1 cellular context compared by ENCODE assay signal in the genomic region with DNA sequence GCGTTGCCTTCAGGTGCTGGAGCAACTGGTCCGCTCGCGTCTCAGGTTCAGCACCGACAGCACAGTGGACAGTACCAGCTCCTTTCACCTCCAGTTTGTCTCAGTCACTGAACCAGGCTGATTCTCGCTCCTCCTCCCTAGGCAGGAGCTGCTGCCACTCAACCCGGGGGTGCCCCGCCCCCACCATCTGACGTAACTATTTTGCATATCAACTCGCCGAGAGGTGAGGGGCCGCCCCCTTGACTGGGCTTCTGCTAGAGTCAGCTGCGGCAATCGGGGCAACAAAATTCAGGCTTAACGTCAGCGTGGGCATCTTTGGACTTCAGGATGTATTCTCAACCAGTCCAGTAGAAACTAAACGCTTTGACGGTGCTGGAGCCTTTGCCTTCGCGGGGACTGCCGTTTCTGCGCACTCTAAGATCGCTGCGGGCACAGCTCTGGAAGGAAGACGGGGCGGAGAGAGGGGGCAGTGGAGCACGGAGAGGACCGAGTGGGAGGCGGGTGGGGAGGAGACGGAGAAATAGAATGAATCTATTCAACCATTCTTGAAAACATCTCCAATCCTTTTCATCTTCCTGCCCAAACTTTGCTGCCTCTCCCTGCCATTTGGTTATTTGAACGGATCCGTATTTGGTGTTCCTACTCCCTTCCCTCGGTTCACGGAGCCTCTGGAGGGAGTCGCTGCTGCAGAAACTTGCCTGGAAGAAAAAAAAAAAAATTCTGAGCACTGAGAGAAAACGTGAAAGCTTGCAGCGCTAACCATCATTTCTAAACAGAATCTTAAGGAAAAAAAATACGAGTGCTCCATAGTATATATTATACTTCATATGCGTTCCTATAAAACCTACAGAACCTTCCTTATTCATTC.
TF ChIP-seq lines count a peak whose summit lies in the region.

A gene (minus strand): TSS at position 109 of the 868 bp plus-strand sequence. CDS start 52,604 bp downstream, outside the sequence.

TF ChIP-seq in WTC11, 78 proteins besides CTCF, POLR2A, EP300 and RAD21 (continued from another document and continues in another):
- TF ChIP-seq, protein P1, sequence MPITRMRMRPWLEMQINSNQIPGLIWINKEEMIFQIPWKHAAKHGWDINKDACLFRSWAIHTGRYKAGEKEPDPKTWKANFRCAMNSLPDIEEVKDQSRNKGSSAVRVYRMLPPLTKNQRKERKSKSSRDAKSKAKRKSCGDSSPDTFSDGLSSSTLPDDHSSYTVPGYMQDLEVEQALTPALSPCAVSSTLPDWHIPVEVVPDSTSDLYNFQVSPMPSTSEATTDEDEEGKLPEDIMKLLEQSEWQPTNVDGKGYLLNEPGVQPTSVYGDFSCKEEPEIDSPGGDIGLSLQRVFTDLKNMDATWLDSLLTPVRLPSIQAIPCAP (CRISPR knock-in tag; IDR thresholded peaks at IDR 0.05) = no peak
- TF ChIP-seq ETV6 (CRISPR knock-in tag; IDR thresholded peaks at IDR 0.05) = peak; percentile 91
- 0 out of 2 replicates have a peak, but pooled peaks have one; percentile 63 for TF ChIP-seq SMAD3 (CRISPR knock-in tag; IDR thresholded peaks at IDR 0.05; ENCODE audit: borderline replicate concordance)
- TF ChIP-seq, protein P2, sequence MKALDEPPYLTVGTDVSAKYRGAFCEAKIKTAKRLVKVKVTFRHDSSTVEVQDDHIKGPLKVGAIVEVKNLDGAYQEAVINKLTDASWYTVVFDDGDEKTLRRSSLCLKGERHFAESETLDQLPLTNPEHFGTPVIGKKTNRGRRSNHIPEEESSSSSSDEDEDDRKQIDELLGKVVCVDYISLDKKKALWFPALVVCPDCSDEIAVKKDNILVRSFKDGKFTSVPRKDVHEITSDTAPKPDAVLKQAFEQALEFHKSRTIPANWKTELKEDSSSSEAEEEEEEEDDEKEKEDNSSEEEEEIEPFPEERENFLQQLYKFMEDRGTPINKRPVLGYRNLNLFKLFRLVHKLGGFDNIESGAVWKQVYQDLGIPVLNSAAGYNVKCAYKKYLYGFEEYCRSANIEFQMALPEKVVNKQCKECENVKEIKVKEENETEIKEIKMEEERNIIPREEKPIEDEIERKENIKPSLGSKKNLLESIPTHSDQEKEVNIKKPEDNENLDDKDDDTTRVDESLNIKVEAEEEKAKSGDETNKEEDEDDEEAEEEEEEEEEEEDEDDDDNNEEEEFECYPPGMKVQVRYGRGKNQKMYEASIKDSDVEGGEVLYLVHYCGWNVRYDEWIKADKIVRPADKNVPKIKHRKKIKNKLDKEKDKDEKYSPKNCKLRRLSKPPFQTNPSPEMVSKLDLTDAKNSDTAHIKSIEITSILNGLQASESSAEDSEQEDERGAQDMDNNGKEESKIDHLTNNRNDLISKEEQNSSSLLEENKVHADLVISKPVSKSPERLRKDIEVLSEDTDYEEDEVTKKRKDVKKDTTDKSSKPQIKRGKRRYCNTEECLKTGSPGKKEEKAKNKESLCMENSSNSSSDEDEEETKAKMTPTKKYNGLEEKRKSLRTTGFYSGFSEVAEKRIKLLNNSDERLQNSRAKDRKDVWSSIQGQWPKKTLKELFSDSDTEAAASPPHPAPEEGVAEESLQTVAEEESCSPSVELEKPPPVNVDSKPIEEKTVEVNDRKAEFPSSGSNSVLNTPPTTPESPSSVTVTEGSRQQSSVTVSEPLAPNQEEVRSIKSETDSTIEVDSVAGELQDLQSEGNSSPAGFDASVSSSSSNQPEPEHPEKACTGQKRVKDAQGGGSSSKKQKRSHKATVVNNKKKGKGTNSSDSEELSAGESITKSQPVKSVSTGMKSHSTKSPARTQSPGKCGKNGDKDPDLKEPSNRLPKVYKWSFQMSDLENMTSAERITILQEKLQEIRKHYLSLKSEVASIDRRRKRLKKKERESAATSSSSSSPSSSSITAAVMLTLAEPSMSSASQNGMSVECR (CRISPR knock-in tag; IDR thresholded peaks at IDR 0.05; ENCODE audit: borderline replicate concordance) = peak; percentile 89
- TF ChIP-seq, protein P3, sequence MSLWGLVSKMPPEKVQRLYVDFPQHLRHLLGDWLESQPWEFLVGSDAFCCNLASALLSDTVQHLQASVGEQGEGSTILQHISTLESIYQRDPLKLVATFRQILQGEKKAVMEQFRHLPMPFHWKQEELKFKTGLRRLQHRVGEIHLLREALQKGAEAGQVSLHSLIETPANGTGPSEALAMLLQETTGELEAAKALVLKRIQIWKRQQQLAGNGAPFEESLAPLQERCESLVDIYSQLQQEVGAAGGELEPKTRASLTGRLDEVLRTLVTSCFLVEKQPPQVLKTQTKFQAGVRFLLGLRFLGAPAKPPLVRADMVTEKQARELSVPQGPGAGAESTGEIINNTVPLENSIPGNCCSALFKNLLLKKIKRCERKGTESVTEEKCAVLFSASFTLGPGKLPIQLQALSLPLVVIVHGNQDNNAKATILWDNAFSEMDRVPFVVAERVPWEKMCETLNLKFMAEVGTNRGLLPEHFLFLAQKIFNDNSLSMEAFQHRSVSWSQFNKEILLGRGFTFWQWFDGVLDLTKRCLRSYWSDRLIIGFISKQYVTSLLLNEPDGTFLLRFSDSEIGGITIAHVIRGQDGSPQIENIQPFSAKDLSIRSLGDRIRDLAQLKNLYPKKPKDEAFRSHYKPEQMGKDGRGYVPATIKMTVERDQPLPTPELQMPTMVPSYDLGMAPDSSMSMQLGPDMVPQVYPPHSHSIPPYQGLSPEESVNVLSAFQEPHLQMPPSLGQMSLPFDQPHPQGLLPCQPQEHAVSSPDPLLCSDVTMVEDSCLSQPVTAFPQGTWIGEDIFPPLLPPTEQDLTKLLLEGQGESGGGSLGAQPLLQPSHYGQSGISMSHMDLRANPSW (CRISPR knock-in tag; conservative IDR thresholded peaks at IDR 0.05; ENCODE audit: low read depth) = no peak
- no peak for TF ChIP-seq ZNF416 (CRISPR knock-in tag; IDR thresholded peaks at IDR 0.05)
- TF ChIP-seq, protein P4, sequence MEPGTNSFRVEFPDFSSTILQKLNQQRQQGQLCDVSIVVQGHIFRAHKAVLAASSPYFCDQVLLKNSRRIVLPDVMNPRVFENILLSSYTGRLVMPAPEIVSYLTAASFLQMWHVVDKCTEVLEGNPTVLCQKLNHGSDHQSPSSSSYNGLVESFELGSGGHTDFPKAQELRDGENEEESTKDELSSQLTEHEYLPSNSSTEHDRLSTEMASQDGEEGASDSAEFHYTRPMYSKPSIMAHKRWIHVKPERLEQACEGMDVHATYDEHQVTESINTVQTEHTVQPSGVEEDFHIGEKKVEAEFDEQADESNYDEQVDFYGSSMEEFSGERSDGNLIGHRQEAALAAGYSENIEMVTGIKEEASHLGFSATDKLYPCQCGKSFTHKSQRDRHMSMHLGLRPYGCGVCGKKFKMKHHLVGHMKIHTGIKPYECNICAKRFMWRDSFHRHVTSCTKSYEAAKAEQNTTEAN (CRISPR knock-in tag; IDR thresholded peaks at IDR 0.05) = 0 out of 2 replicates have a peak, but pooled peaks have one; percentile 44
- TF ChIP-seq JUN (CRISPR knock-in tag; IDR thresholded peaks at IDR 0.05) = no peak; the same call in 1 of the 2 replicates
- TF ChIP-seq FOXP1 (CRISPR knock-in tag; IDR thresholded peaks at IDR 0.05; ENCODE audit: borderline replicate concordance) = peak; percentile 61; the same call in 1 of the 2 replicates
- no peak for TF ChIP-seq FOXJ3 (CRISPR knock-in tag; IDR thresholded peaks at IDR 0.05; ENCODE audit: borderline replicate concordance)
- TF ChIP-seq, protein P5, sequence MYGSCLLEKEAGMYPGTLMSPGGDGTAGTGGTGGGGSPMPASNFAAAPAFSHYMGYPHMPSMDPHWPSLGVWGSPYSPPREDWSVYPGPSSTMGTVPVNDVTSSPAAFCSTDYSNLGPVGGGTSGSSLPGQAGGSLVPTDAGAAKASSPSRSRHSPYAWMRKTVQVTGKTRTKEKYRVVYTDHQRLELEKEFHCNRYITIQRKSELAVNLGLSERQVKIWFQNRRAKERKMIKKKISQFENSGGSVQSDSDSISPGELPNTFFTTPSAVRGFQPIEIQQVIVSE (CRISPR knock-in tag; IDR thresholded peaks at IDR 0.05; ENCODE audit: borderline replicate concordance) = no peak
- TF ChIP-seq, protein P6, sequence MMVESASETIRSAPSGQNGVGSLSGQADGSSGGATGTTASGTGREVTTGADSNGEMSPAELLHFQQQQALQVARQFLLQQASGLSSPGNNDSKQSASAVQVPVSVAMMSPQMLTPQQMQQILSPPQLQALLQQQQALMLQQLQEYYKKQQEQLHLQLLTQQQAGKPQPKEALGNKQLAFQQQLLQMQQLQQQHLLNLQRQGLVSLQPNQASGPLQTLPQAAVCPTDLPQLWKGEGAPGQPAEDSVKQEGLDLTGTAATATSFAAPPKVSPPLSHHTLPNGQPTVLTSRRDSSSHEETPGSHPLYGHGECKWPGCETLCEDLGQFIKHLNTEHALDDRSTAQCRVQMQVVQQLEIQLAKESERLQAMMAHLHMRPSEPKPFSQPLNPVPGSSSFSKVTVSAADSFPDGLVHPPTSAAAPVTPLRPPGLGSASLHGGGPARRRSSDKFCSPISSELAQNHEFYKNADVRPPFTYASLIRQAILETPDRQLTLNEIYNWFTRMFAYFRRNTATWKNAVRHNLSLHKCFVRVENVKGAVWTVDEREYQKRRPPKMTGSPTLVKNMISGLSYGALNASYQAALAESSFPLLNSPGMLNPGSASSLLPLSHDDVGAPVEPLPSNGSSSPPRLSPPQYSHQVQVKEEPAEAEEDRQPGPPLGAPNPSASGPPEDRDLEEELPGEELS (CRISPR knock-in tag; IDR thresholded peaks at IDR 0.05) = peak; percentile 91
- 0 out of 2 replicates have a peak, but pooled peaks have one; percentile 44 for TF ChIP-seq PRRX2 (CRISPR knock-in tag; IDR thresholded peaks at IDR 0.05)
- TF ChIP-seq ZNF396 (CRISPR knock-in tag; IDR thresholded peaks at IDR 0.05; ENCODE audit: borderline replicate concordance) = no peak
- TF ChIP-seq GRHL2 (CRISPR knock-in tag; IDR thresholded peaks at IDR 0.05; ENCODE audit: insufficient replicate concordance, severe bottlenecking) = no peak
- peak; percentile 93; the same call in 1 of the 2 replicates for TF ChIP-seq ZNF263 (CRISPR knock-in tag; IDR thresholded peaks at IDR 0.05; ENCODE audit: low read depth)
- TF ChIP-seq, protein P7, sequence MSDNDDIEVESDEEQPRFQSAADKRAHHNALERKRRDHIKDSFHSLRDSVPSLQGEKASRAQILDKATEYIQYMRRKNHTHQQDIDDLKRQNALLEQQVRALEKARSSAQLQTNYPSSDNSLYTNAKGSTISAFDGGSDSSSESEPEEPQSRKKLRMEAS (CRISPR knock-in tag; IDR thresholded peaks at IDR 0.05) = peak; percentile 61
- TF ChIP-seq IRF2 (CRISPR knock-in tag; IDR thresholded peaks at IDR 0.05; ENCODE audit: borderline replicate concordance, low read depth) = no peak
- TF ChIP-seq, protein P8, sequence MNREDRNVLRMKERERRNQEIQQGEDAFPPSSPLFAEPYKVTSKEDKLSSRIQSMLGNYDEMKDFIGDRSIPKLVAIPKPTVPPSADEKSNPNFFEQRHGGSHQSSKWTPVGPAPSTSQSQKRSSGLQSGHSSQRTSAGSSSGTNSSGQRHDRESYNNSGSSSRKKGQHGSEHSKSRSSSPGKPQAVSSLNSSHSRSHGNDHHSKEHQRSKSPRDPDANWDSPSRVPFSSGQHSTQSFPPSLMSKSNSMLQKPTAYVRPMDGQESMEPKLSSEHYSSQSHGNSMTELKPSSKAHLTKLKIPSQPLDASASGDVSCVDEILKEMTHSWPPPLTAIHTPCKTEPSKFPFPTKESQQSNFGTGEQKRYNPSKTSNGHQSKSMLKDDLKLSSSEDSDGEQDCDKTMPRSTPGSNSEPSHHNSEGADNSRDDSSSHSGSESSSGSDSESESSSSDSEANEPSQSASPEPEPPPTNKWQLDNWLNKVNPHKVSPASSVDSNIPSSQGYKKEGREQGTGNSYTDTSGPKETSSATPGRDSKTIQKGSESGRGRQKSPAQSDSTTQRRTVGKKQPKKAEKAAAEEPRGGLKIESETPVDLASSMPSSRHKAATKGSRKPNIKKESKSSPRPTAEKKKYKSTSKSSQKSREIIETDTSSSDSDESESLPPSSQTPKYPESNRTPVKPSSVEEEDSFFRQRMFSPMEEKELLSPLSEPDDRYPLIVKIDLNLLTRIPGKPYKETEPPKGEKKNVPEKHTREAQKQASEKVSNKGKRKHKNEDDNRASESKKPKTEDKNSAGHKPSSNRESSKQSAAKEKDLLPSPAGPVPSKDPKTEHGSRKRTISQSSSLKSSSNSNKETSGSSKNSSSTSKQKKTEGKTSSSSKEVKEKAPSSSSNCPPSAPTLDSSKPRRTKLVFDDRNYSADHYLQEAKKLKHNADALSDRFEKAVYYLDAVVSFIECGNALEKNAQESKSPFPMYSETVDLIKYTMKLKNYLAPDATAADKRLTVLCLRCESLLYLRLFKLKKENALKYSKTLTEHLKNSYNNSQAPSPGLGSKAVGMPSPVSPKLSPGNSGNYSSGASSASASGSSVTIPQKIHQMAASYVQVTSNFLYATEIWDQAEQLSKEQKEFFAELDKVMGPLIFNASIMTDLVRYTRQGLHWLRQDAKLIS (CRISPR knock-in tag; IDR thresholded peaks at IDR 0.05; ENCODE audit: borderline replicate concordance) = no peak
- TF ChIP-seq, protein P9, sequence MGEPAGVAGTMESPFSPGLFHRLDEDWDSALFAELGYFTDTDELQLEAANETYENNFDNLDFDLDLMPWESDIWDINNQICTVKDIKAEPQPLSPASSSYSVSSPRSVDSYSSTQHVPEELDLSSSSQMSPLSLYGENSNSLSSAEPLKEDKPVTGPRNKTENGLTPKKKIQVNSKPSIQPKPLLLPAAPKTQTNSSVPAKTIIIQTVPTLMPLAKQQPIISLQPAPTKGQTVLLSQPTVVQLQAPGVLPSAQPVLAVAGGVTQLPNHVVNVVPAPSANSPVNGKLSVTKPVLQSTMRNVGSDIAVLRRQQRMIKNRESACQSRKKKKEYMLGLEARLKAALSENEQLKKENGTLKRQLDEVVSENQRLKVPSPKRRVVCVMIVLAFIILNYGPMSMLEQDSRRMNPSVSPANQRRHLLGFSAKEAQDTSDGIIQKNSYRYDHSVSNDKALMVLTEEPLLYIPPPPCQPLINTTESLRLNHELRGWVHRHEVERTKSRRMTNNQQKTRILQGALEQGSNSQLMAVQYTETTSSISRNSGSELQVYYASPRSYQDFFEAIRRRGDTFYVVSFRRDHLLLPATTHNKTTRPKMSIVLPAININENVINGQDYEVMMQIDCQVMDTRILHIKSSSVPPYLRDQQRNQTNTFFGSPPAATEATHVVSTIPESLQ (CRISPR knock-in tag; IDR thresholded peaks at IDR 0.05) = no peak
- TF ChIP-seq RORB (CRISPR knock-in tag; IDR thresholded peaks at IDR 0.05) = no peak
- TF ChIP-seq CBFB (CRISPR knock-in tag; IDR thresholded peaks at IDR 0.05; ENCODE audit: low read depth) = peak; percentile 78
- no peak for TF ChIP-seq GABPB1 (CRISPR knock-in tag; IDR thresholded peaks at IDR 0.05)
- peak; percentile 85; the same call in 1 of the 2 replicates for TF ChIP-seq ZNF138 (CRISPR knock-in tag; conservative IDR thresholded peaks at IDR 0.05)
- TF ChIP-seq ZNF121 (CRISPR knock-in tag; IDR thresholded peaks at IDR 0.05) = peak; percentile 78
- TF ChIP-seq, protein P10, sequence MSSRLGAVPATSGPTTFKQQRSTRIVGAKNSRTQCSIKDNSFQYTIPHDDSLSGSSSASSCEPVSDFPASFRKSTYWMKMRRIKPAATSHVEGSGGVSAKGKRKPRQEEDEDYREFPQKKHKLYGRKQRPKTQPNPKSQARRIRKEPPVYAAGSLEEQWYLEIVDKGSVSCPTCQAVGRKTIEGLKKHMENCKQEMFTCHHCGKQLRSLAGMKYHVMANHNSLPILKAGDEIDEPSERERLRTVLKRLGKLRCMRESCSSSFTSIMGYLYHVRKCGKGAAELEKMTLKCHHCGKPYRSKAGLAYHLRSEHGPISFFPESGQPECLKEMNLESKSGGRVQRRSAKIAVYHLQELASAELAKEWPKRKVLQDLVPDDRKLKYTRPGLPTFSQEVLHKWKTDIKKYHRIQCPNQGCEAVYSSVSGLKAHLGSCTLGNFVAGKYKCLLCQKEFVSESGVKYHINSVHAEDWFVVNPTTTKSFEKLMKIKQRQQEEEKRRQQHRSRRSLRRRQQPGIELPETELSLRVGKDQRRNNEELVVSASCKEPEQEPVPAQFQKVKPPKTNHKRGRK (CRISPR knock-in tag; IDR thresholded peaks at IDR 0.05; ENCODE audit: borderline replicate concordance) = no peak
- TF ChIP-seq NR3C1 (CRISPR knock-in tag; conservative IDR thresholded peaks at IDR 0.05; ENCODE audit: low read depth) = no peak
- no peak; the same call in 1 of the 2 replicates for TF ChIP-seq SP1 (CRISPR knock-in tag; conservative IDR thresholded peaks at IDR 0.05)
- TF ChIP-seq NR1H2 (CRISPR knock-in tag; IDR thresholded peaks at IDR 0.05) = no peak
- TF ChIP-seq ATF1 (CRISPR knock-in tag; IDR thresholded peaks at IDR 0.05) = no peak
- TF ChIP-seq TP53 (CRISPR knock-in tag; IDR thresholded peaks at IDR 0.05) = peak; percentile 83
- TF ChIP-seq JAZF1 (CRISPR knock-in tag; IDR thresholded peaks at IDR 0.05) = no peak
